18 cellular contexts compared by ENCODE assay signal in genomic region chr4:113502476-113502875, GRCh38.
DNase-seq lines count a peak whose midpoint lies in the region; ATAC-seq, FAIRE-seq and TF ChIP-seq lines count a peak whose summit lies in the region.
"Had no signal": no experiment of that assay in that cellular context is flagged by ENCODE, and none has a peak within 500 bp of the region (broad histone marks: within the 10 kb centered on the region; RNA-seq: fewer than 3 reads in every experiment).

No MANE protein-coding gene starts in this region.

- 92 to 99% (median 94%) methylated on average over 1 of the region's 1 CpG for WGBS in heart left ventricle, 4 donors
- 95 to 97% (median 95%) methylated on average over 1 of the region's 1 CpG for WGBS in small intestine, 3 donors

- no peak for DNase-seq in heart left ventricle
- DNase-seq in Right ventricle myocardium inferior (ENCODE audit: missing footprints), result no peak
- DNase-seq in RWPE2 (ENCODE audit: low spot score), result no peak
- DNase-seq in fibroblast of the conjunctiva (ENCODE audit: low read depth), result peak; percentile 10
- no peak for DNase-seq in small intestine
- DNase-seq: ACHN; activated CD4-positive, alpha-beta memory T cell treated with anti-CD3 and anti-CD28 coated beads for 36 hours; central memory CD4-positive, alpha-beta T cell; hypothalamus; left lung; NCI-H187 treated with DMSO at 0.1 percent for 48 hours; NCI-H510A treated with DMSO at 0.1 percent for 48 hours; SK-N-SH; stimulated activated naive CD4-positive, alpha-beta T cell treated with Interleukin-2 at 50 U/mL for 16 hours had no signal

- ATAC-seq in heart left ventricle (no peak), Right ventricle myocardium inferior (no peak), RWPE2 (ENCODE audit: low read depth) (peak; percentile 58; the same call in 1 of the 3 replicates), GM19035 (IDR thresholded peaks at IDR 0.05; ENCODE audit: unreplicated experiment) (no peak), GM21825 (IDR thresholded peaks at IDR 0.05; ENCODE audit: unreplicated experiment) (no peak), HG03108 (IDR thresholded peaks at IDR 0.05; ENCODE audit: unreplicated experiment) (no peak)
- ATAC-seq: left lung had no signal

- H3K27ac ChIP-seq in heart left ventricle (peak overlapping the region in 8 of 12 donors; percentile 11 to 46 (median 32)), RWPE2 (ENCODE audit: poor library complexity, severe bottlenecking) (no peak overlapping the region), small intestine (ENCODE audit: low read depth in 1 of 2, low read length in 1 of 2) (no peak overlapping the region)
- H3K27ac ChIP-seq: left lung had no signal

- H3K4me1 ChIP-seq in heart left ventricle (peaks cover 0 to 25% (median 5%) of the 10 kb centered on the region in 12 donors), RWPE2 (ENCODE audit: insufficient read depth, poor library complexity, severe bottlenecking) (peaks cover 2% of the 10 kb centered on the region), small intestine (ENCODE audit: control insufficient read depth in 2 of 2, insufficient read depth in 1 of 2, low read depth in 1 of 2, low read length in 1 of 2) (no peaks in the 10 kb centered on the region)
- H3K4me1 ChIP-seq: left lung had no signal

- no peaks in the 10 kb centered on the region for H3K9me3 ChIP-seq in heart left ventricle
- H3K9me3 ChIP-seq in RWPE2 (ENCODE audit: severe bottlenecking), result no peaks in the 10 kb centered on the region
- no peaks in the 10 kb centered on the region for H3K9me3 ChIP-seq in small intestine (ENCODE audit: control insufficient read depth, low read depth)
- H3K9me3 ChIP-seq: left lung, SK-N-SH had no signal

- H3K4me3 ChIP-seq in heart left ventricle, result no peak overlapping the region
- no peak overlapping the region for H3K4me3 ChIP-seq in RWPE2 (ENCODE audit: severe bottlenecking)
- no peak overlapping the region for H3K4me3 ChIP-seq in small intestine (ENCODE audit: low read depth in 1 of 2, low read length in 2 of 2)
- H3K4me3 ChIP-seq: left lung had no signal

- no peak for TF ChIP-seq POLR2A in heart left ventricle (IDR thresholded peaks at IDR 0.05)

- peak; percentile 53 for FAIRE-seq in small intestine (lab: Jason Lieb, UNC)
- FAIRE-seq: urothelium cell line had no signal

- H3K36me3 ChIP-seq in heart left ventricle (peaks cover 0 to 53% (median 21%) of the 10 kb centered on the region in 9 donors), RWPE2 (ENCODE audit: low read depth) (peaks cover 4% of the 10 kb centered on the region; the same call in 1 of the 2 replicates), small intestine (ENCODE audit: control insufficient read depth in 2 of 2, insufficient read depth in 2 of 2, low read length in 2 of 2) (peaks cover 0 to 6% of the 10 kb centered on the region in 2 donors)

- no peak for TF ChIP-seq CTCF in heart left ventricle (IDR thresholded peaks at IDR 0.05)
- TF ChIP-seq CTCF in RWPE2 (IDR thresholded peaks at IDR 0.05; ENCODE audit: poor library complexity, severe bottlenecking), result no peak

- H3K27me3 ChIP-seq in heart left ventricle (no peaks in the 10 kb centered on the region), RWPE2 (ENCODE audit: insufficient read depth, poor library complexity, severe bottlenecking) (no peaks in the 10 kb centered on the region), small intestine (ENCODE audit: control insufficient read depth in 2 of 2, insufficient read depth in 2 of 2, low read length in 2 of 2) (no peaks in the 10 kb centered on the region)
- H3K27me3 ChIP-seq: left lung had no signal

- intact Hi-C loops in heart left ventricle (cut with DNase I), result loop anchor here in 1 of 10 donors (10.0 kb wide), 1 partner anchor 48 kb away; no protein-coding TSS in a partner anchor
- intact Hi-C loops in Right ventricle myocardium inferior (cut with DNase I), result loop anchor here (10.0 kb wide), 1 partner anchor 48 kb away; no protein-coding TSS in a partner anchor

Comparison
In these comparisons a context has a peak if more than half of its experiments do, and no peak if none do; other contexts are left out.
1. H3K27ac ChIP-seq: peak in heart left ventricle (8 of 12); none in RWPE2 (single experiment) and small intestine (0 of 2).